In the genomic region with DNA sequence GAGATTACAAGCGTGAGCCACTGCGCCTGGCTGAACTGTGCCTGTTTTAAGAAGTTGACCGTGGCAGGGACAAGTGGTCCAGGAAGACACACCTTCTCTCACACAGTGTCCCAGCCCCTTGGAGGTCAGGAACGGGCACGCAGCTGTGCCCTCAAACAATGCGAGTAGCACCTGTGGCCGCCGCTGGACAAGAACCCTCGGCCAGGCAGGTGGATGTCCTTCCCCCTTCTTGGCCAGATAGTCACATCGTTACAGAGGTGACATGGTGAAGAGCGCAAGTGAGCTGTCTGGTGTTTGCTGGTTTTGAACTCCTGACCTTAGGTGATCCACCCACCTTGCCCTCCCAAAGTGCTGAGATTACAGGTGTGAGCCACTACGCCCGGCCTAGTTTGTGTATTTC, we compare ENCODE assay signal across 28 cellular contexts.
"Had no signal": no experiment of that assay in that cellular context is flagged by ENCODE, and none has a peak within 500 bp of the region (broad histone marks: within the 10 kb centered on the region; RNA-seq: fewer than 3 reads in every experiment).

No MANE protein-coding gene starts in this region.

- H3K4me1 ChIP-seq: prostate gland, sigmoid colon, vagina had no signal

- H3K27me3 Mint-ChIP-seq: activated CD4-positive, alpha-beta memory T cell treated with anti-CD3 and anti-CD28 coated beads for 36 hours; activated T-helper 17 cell treated with anti-CD3 and anti-CD28 coated beads, Interleukin-2, amount 50 U/mL, for 72 hours; memory B cell; naive thymus-derived CD4-positive, alpha-beta T cell; stimulated activated memory B cell treated with anti-CD40 and anti-IgM and Interleukin-4, amounts not matched to agents 10 μg/mL and 1 μg/mL and 100 μg/mL, for 72 hours; stimulated activated naive CD8-positive, alpha-beta T cell treated with anti-CD3 and anti-CD28 coated beads, Interleukin-15, amount 100 ng/mL, for 72 hours; type B pancreatic cell had no signal

- H3K27ac ChIP-seq: coronary artery, dorsolateral prefrontal cortex, ovary, prostate gland, sigmoid colon, vagina had no signal

- H3K27me3 ChIP-seq: dorsolateral prefrontal cortex, ovary, sigmoid colon, vagina had no signal

- H3K9me3 Mint-ChIP-seq: activated CD4-positive, alpha-beta memory T cell treated with anti-CD3 and anti-CD28 coated beads for 36 hours; activated naive CD4-positive, alpha-beta T cell treated with anti-CD3 and anti-CD28 coated beads, Interleukin-2, amount 50 U/mL, for 72 hours; activated T-cell treated with anti-CD3 and anti-CD28 coated beads, Interleukin-2, amount 50 U/mL, for 4 hours; activated T-helper 17 cell treated with anti-CD3 and anti-CD28 coated beads, Interleukin-2, amount 50 U/mL, for 72 hours; memory B cell; naive thymus-derived CD4-positive, alpha-beta T cell; stimulated activated memory B cell treated with anti-CD40 and anti-IgM and Interleukin-4, amounts not matched to agents 10 μg/mL and 1 μg/mL and 100 μg/mL, for 72 hours; stimulated activated naive CD8-positive, alpha-beta T cell treated with anti-CD3 and anti-CD28 coated beads, Interleukin-15, amount 100 ng/mL, for 72 hours; T-helper 2 cell treated with Interferon-gamma antibody and Interleukin-4, amounts not matched to agents 5 μg/mL and 100 μg/mL, for 36 hours; type B pancreatic cell had no signal

- ATAC-seq: activated naive CD4-positive, alpha-beta T cell treated with anti-CD3 and anti-CD28 coated beads, Interleukin-2, amount 50 U/mL, for 72 hours; activated T-cell treated with anti-CD3 and anti-CD28 coated beads, Interleukin-2, amount 50 U/mL, for 4 hours; activated T-helper 17 cell treated with anti-CD3 and anti-CD28 coated beads, Interleukin-2, amount 50 U/mL, for 72 hours; stimulated activated naive CD8-positive, alpha-beta T cell treated with anti-CD3 and anti-CD28 coated beads, Interleukin-15, amount 100 ng/mL, for 72 hours had no signal

- H3K36me3 Mint-ChIP-seq: type B pancreatic cell had no signal

- H3K27ac Mint-ChIP-seq: activated CD4-positive, alpha-beta memory T cell treated with anti-CD3 and anti-CD28 coated beads for 36 hours; activated naive CD4-positive, alpha-beta T cell treated with anti-CD3 and anti-CD28 coated beads, Interleukin-2, amount 50 U/mL, for 72 hours; activated T-helper 17 cell treated with anti-CD3 and anti-CD28 coated beads, Interleukin-2, amount 50 U/mL, for 72 hours; memory B cell; naive thymus-derived CD4-positive, alpha-beta T cell; T-helper 2 cell treated with Interferon-gamma antibody and Interleukin-4, amounts not matched to agents 5 μg/mL and 100 μg/mL, for 36 hours; type B pancreatic cell had no signal

- H3K9me3 ChIP-seq: ovary, prostate gland, sigmoid colon, vagina had no signal

- H3K36me3 ChIP-seq: ovary had no signal

- H3K4me1 Mint-ChIP-seq: activated T-helper 17 cell treated with anti-CD3 and anti-CD28 coated beads, Interleukin-2, amount 50 U/mL, for 72 hours; stimulated activated naive CD8-positive, alpha-beta T cell treated with anti-CD3 and anti-CD28 coated beads, Interleukin-15, amount 100 ng/mL, for 72 hours had no signal

- H3K4me3 ChIP-seq: coronary artery, dorsolateral prefrontal cortex, ovary, prostate gland, sigmoid colon, vagina had no signal

- H3K4me3 Mint-ChIP-seq: activated CD4-positive, alpha-beta memory T cell treated with anti-CD3 and anti-CD28 coated beads for 36 hours; activated T-cell treated with anti-CD3 and anti-CD28 coated beads, Interleukin-2, amount 50 U/mL, for 4 hours; activated T-helper 17 cell treated with anti-CD3 and anti-CD28 coated beads, Interleukin-2, amount 50 U/mL, for 72 hours; memory B cell; naive thymus-derived CD4-positive, alpha-beta T cell; stimulated activated memory B cell treated with anti-CD40 and anti-IgM and Interleukin-4, amounts not matched to agents 10 μg/mL and 1 μg/mL and 100 μg/mL, for 72 hours; stimulated activated naive CD8-positive, alpha-beta T cell treated with anti-CD3 and anti-CD28 coated beads, Interleukin-15, amount 100 ng/mL, for 72 hours; T-helper 2 cell treated with Interferon-gamma antibody and Interleukin-4, amounts not matched to agents 5 μg/mL and 100 μg/mL, for 36 hours; type B pancreatic cell had no signal

- DNase-seq: activated CD4-positive, alpha-beta memory T cell treated with anti-CD3 and anti-CD28 coated beads for 36 hours; activated CD4-positive, alpha-beta T cell treated with anti-CD3 and anti-CD28 coated beads for 48 hours; activated naive CD4-positive, alpha-beta T cell; activated T-cell treated with anti-CD3 and anti-CD28 coated beads, Interleukin-2, amount 50 U/mL, for 4 hours; effector memory CD4-positive, alpha-beta T cell; glutamatergic neuron; midbrain; naive thymus-derived CD4-positive, alpha-beta T cell; retina; sigmoid colon; small intestine; stimulated activated CD4-positive, alpha-beta T cell treated with anti-CD3 and anti-CD28 coated beads, Interleukin-1b, Interleukin-23, amount 100 ng/mL, for 48 hours; stimulated activated CD4-positive, alpha-beta T cell treated with anti-CD3 and anti-CD28 coated beads, Interleukin-4, amount 100 ng/mL, for 4 hours; stimulated activated CD8-positive, alpha-beta memory T cell treated with anti-CD3 and anti-CD28 coated beads, Interleukin-4, amount 100 ng/mL, for 48 hours; stimulated activated naive CD8-positive, alpha-beta T cell treated with anti-CD3 and anti-CD28 coated beads, Interleukin-15, amount 100 ng/mL, for 72 hours; substantia nigra; T-helper 1 cell had no signal
